In genomic region chr13:26760835-26761582, GRCh38 we compare ENCODE assay signal across 2 cellular contexts.
TF ChIP-seq lines count a peak whose summit lies in the region.

No MANE protein-coding gene starts in this region.

TF ChIP-seq in SK-N-SH, 30 proteins besides CTCF, POLR2A, EP300 and RAD21:
- TF ChIP-seq REST (IDR thresholded peaks at IDR 0.05; ENCODE audit: low read depth, low read length): no peak
- TF ChIP-seq GABPA (IDR thresholded peaks at IDR 0.05; ENCODE audit: low read depth): no peak
- TF ChIP-seq USF2 (IDR thresholded peaks at IDR 0.05; ENCODE audit: borderline replicate concordance, low read depth, low read length): no peak
- no peak for TF ChIP-seq TAF1 (IDR thresholded peaks at IDR 0.05; ENCODE audit: borderline replicate concordance, low read depth, low read length)
- TF ChIP-seq FOSL2 (IDR thresholded peaks at IDR 0.05; ENCODE audit: borderline replicate concordance, low read depth): no peak
- no peak for TF ChIP-seq TEAD4 (IDR thresholded peaks at IDR 0.05; ENCODE audit: borderline replicate concordance, insufficient read depth)
- no peak; the same call in 1 of the 2 replicates for TF ChIP-seq EZH2phosphoT487 (IDR thresholded peaks at IDR 0.05; ENCODE audit: borderline replicate concordance, low read depth)
- TF ChIP-seq SIN3A (IDR thresholded peaks at IDR 0.05; ENCODE audit: borderline replicate concordance, low read depth, low read length): no peak
- TF ChIP-seq ZBTB33 (IDR thresholded peaks at IDR 0.05; ENCODE audit: borderline replicate concordance, low read depth): no peak
- no peak for TF ChIP-seq PBX3 (IDR thresholded peaks at IDR 0.05)
- no peak for TF ChIP-seq MEF2A (IDR thresholded peaks at IDR 0.05; ENCODE audit: borderline replicate concordance, low read depth)
- TF ChIP-seq POLR2AphosphoS5 (IDR thresholded peaks at IDR 0.05; ENCODE audit: low read depth, low read length): no peak
- no peak for TF ChIP-seq RXRA (IDR thresholded peaks at IDR 0.05; ENCODE audit: borderline replicate concordance, low read depth)
- TF ChIP-seq MAX (IDR thresholded peaks at IDR 0.05; ENCODE audit: low read depth): no peak
- TF ChIP-seq GATA2 (CRISPR knock-in tag; IDR thresholded peaks at IDR 0.05): no peak

TF ChIP-seq in SK-N-SH treated with all-trans-retinoic acid at 6 μM for 48 hours, 23 proteins besides CTCF, POLR2A, EP300 and RAD21 (continued from another document):
- TF ChIP-seq TSHZ2 (CRISPR knock-in tag; IDR thresholded peaks at IDR 0.05) (no peak), ZC3H10 (CRISPR knock-in tag; IDR thresholded peaks at IDR 0.05) (no peak), CSDC2 (CRISPR knock-in tag; IDR thresholded peaks at IDR 0.05) (no peak), TOX (CRISPR knock-in tag; IDR thresholded peaks at IDR 0.05; ENCODE audit: borderline replicate concordance) (no peak)
